In genomic region chr7:144723311-144723710, GRCh38 we compare ENCODE assay signal across 24 cellular contexts.
"Had no signal": no experiment of that assay in that cellular context is flagged by ENCODE, and none has a peak within 500 bp of the region (broad histone marks: within the 10 kb centered on the region; RNA-seq: fewer than 3 reads in every experiment).

No MANE protein-coding gene starts in this region.

- H3K27ac ChIP-seq: left ventricle myocardium inferior, ovary, right atrium auricular region, right lobe of liver, tibial nerve, uterus had no signal

- DNase-seq: hypothalamus; islet precursor cell; left ventricle myocardium inferior; mesendoderm; naive thymus-derived CD4-positive, alpha-beta T cell; ovary; right lobe of liver; stimulated activated CD4-positive, alpha-beta T cell treated with anti-CD3 and anti-CD28 coated beads, Interleukin-1b, Interleukin-23, amount 100 ng/mL, for 48 hours; stimulated activated CD4-positive, alpha-beta T cell treated with anti-CD3 and anti-CD28 coated beads, Interleukin-2, amount 100 ng/mL, for 48 hours; stimulated activated CD4-positive, alpha-beta T cell treated with anti-CD3 and anti-CD28 coated beads, Interleukin-4, amount 100 ng/mL, for 4 hours; stimulated activated CD8-positive, alpha-beta memory T cell treated with anti-CD3 and anti-CD28 coated beads, Interleukin-4, amount 100 ng/mL, for 48 hours; stimulated activated naive CD4-positive, alpha-beta T cell treated with Interleukin-2 at 50 U/mL for 16 hours; stimulated activated naive CD8-positive, alpha-beta T cell treated with anti-CD3 and anti-CD28 coated beads, Interleukin-15, amount 100 ng/mL, for 72 hours; substantia nigra; uterus had no signal

- H3K9me3 ChIP-seq: left ventricle myocardium inferior, ovary, right atrium auricular region, right lobe of liver, tibial nerve, uterus had no signal

- H3K9me3 Mint-ChIP-seq: type B pancreatic cell had no signal

- H3K27me3 ChIP-seq: ovary, right atrium auricular region, right lobe of liver, tibial nerve, uterus had no signal

- H3K36me3 ChIP-seq: left ventricle myocardium inferior, ovary, right atrium auricular region, right lobe of liver, tibial nerve, uterus had no signal

- H3K27me3 Mint-ChIP-seq: naive thymus-derived CD4-positive, alpha-beta T cell; natural killer cell treated with Interleukin-12 subunit alpha and Interleukin-12 subunit beta and Interleukin-15 and Interleukin-18, amount 100 ng/mL, for 72 hours; progenitor cell of endocrine pancreas; stimulated activated memory B cell treated with anti-CD40 and anti-IgM and Interleukin-4, amounts not matched to agents 10 μg/mL and 1 μg/mL and 100 μg/mL, for 72 hours; stimulated activated naive CD8-positive, alpha-beta T cell treated with anti-CD3 and anti-CD28 coated beads, Interleukin-15, amount 100 ng/mL, for 72 hours had no signal

- H3K4me2 ChIP-seq: smooth muscle cell had no signal

- H3K4me1 ChIP-seq: right atrium auricular region, right lobe of liver, tibial nerve, uterus had no signal

- H3K4me3 ChIP-seq: left ventricle myocardium inferior, lung, ovary, right atrium auricular region, right lobe of liver, smooth muscle cell, tibial nerve, uterus had no signal

- H3K4me3 Mint-ChIP-seq: mesothelial cell of epicardium; naive thymus-derived CD4-positive, alpha-beta T cell; natural killer cell treated with Interleukin-12 subunit alpha and Interleukin-12 subunit beta and Interleukin-15 and Interleukin-18, amount 100 ng/mL, for 72 hours; stimulated activated memory B cell treated with anti-CD40 and anti-IgM and Interleukin-4, amounts not matched to agents 10 μg/mL and 1 μg/mL and 100 μg/mL, for 72 hours; stimulated activated naive CD8-positive, alpha-beta T cell treated with anti-CD3 and anti-CD28 coated beads, Interleukin-15, amount 100 ng/mL, for 72 hours; type B pancreatic cell had no signal

- H3K36me3 Mint-ChIP-seq: natural killer cell treated with Interleukin-12 subunit alpha and Interleukin-12 subunit beta and Interleukin-15 and Interleukin-18, amount 100 ng/mL, for 72 hours; type B pancreatic cell had no signal

- H3K27ac Mint-ChIP-seq: mesothelial cell of epicardium; naive thymus-derived CD4-positive, alpha-beta T cell; natural killer cell treated with Interleukin-12 subunit alpha and Interleukin-12 subunit beta and Interleukin-15 and Interleukin-18, amount 100 ng/mL, for 72 hours; progenitor cell of endocrine pancreas; stimulated activated memory B cell treated with anti-CD40 and anti-IgM and Interleukin-4, amounts not matched to agents 10 μg/mL and 1 μg/mL and 100 μg/mL, for 72 hours; stimulated activated naive CD8-positive, alpha-beta T cell treated with anti-CD3 and anti-CD28 coated beads, Interleukin-15, amount 100 ng/mL, for 72 hours; type B pancreatic cell had no signal

- ATAC-seq: naive thymus-derived CD4-positive, alpha-beta T cell; natural killer cell treated with Interleukin-12 subunit alpha and Interleukin-12 subunit beta and Interleukin-15 and Interleukin-18, amount 100 ng/mL, for 72 hours; right lobe of liver; stimulated activated memory B cell treated with anti-CD40 and anti-IgM and Interleukin-4, amounts not matched to agents 10 μg/mL and 1 μg/mL and 100 μg/mL, for 72 hours; stimulated activated naive CD8-positive, alpha-beta T cell treated with anti-CD3 and anti-CD28 coated beads, Interleukin-15, amount 100 ng/mL, for 72 hours had no signal
